ENCODE assay signal across 12 cellular contexts in the genomic region with DNA sequence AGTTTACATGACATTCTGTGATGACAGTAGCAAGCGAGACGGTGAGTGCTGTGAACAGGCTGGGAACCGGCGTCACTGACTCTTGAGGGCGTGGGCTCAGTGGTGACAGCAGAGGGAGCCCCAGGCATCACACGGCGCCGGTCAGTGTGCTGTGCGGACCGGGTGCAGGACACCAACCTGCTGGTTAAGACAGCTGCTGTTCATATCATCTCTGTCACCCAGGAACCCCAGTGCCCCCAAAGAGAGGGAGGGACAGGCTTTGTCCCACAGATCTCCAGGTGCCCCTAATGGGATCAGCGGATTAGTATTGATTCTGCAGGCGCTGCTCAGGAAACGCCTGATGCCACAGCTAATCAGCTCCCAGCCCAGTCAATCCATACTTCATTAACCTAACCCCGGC. TPM values are rescaled to one million over a fixed set of nuclear protein-coding genes. Genes with fewer than 3 reads are reported as not detected.
DNase-seq lines count a peak whose midpoint lies in the region; ATAC-seq and TF ChIP-seq lines count a peak whose summit lies in the region.
"Had no signal": no experiment of that assay in that cellular context is flagged by ENCODE, and none has a peak within 500 bp of the region (broad histone marks: within the 10 kb centered on the region; RNA-seq: fewer than 3 reads in every experiment).

No MANE protein-coding gene starts in this region.

- intact Hi-C loops in sigmoid colon (cut with DNase I) = no loop called here

- no peak for ATAC-seq in HG03457 (IDR thresholded peaks at IDR 0.05; ENCODE audit: unreplicated experiment)
- ATAC-seq in HG03139 (IDR thresholded peaks at IDR 0.05; ENCODE audit: unreplicated experiment) = no peak

- DNase-seq in BE2C = peak; percentile 64
- DNase-seq in HT-29 (ENCODE audit: low spot score) = peak; percentile 55
- DNase-seq in cerebellum (ENCODE audit: low spot score) = peak; percentile 15
- peak; percentile 74 for DNase-seq in medulla oblongata (ENCODE audit: extremely low spot score)
- DNase-seq in COLO829 (ENCODE audit: low spot score) = no peak
- no peak for DNase-seq in sigmoid colon
- DNase-seq: activated CD4-positive, alpha-beta T cell treated with anti-CD3 and anti-CD28 coated beads, Interleukin-2, amount 50 U/mL, for 1 hour; stimulated activated CD4-positive, alpha-beta T cell treated with anti-CD3 and anti-CD28 coated beads, Interleukin-15, amount 100 ng/mL, for 24 hours had no signal

- H3K9me3 ChIP-seq in BE2C (no peaks in the 10 kb centered on the region), sigmoid colon (no peaks in the 10 kb centered on the region)
- H3K9me3 ChIP-seq: thoracic aorta had no signal

- TF ChIP-seq CTCF in BE2C (IDR thresholded peaks at IDR 0.05; ENCODE audit: low read depth, low read length) (peak; percentile 70), sigmoid colon (IDR thresholded peaks at IDR 0.05) (no peak)

- WGBS in sigmoid colon, 2 donors = 20 to 39% methylated on average over 14 of the region's 14 CpGs

- H3K36me3 ChIP-seq in BE2C (no peaks in the 10 kb centered on the region), sigmoid colon (no peaks in the 10 kb centered on the region)
- H3K36me3 ChIP-seq: thoracic aorta had no signal

- H3K27me3 ChIP-seq in BE2C = no peaks in the 10 kb centered on the region
- peaks cover 0 to 75% (median 0%) of the 10 kb centered on the region in 3 donors for H3K27me3 ChIP-seq in sigmoid colon

- H3K4me3 ChIP-seq in BE2C (ENCODE audit: low read depth, low read length) (no peak overlapping the region), sigmoid colon (no peak overlapping the region)
- H3K4me3 ChIP-seq: lung, thoracic aorta had no signal

- H3K4me1 ChIP-seq in BE2C = peaks cover 5% of the 10 kb centered on the region
- no peaks in the 10 kb centered on the region for H3K4me1 ChIP-seq in sigmoid colon

- H3K27ac ChIP-seq in sigmoid colon = no peak overlapping the region
- H3K27ac ChIP-seq: thoracic aorta had no signal

- TF ChIP-seq EP300 in sigmoid colon (IDR thresholded peaks at IDR 0.05) = no peak

- no peak for TF ChIP-seq POLR2A in sigmoid colon (IDR thresholded peaks at IDR 0.05)

RNA-seq across cellular contexts. Expression of a gene that starts 18.4 kb away (rescaled TPM):
- 150 TPM for polyA plus RNA-seq in BE2C (2012; ENCODE audit: insufficient read depth, insufficient read length, low read depth)
- total RNA-seq in HT-29 (2014; rRNA removed; shearing (Covaris generic)) = 0.23 TPM in 1 of 2 replicates, not detected in the other
- total RNA-seq in cerebellum (45.7 TPM), sigmoid colon (under 1 TPM in 3 of 4 donors, not detected in 1; 0.16 to 0.28 (median 0.27) TPM)
- polyA plus RNA-seq in sigmoid colon = under 1 TPM in 1 of 3 donors, not detected in 2; 0.63 TPM

Comparison
In these comparisons a context has a peak if more than half of its experiments do, and no peak if none do; other contexts are left out.
1. DNase-seq: peak in BE2C (single experiment), HT-29 (single experiment), cerebellum (single experiment) and medulla oblongata (single experiment); none in COLO829 (single experiment) and sigmoid colon (single experiment).
2. RNA of a gene that starts 18.4 kb away (total RNA-seq): 45.7 TPM in cerebellum (single experiment); 0.16 to 0.28 TPM in sigmoid colon and 0.23 TPM in HT-29; every median in the first group is over 10 times any median in the second.